In the genomic region with DNA sequence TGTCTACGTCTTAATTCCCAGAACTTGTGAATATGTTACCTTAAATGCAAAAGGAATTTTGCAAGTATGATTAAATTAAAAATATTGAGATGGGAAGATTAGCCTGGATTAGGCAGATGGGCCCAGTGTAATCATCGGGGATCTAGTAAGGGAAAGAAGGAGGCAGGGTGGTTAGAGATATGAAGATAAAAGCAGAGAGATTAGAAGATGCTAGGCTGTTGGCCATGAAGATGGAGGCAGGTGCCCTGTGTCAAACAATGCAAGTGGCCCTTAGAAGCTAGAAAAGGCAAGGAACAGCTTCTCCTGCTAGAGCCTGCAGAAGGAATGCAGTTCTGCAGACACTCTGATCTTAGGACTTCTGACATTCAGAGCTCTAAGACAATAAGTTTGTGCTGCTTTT, we compare ENCODE assay signal across 38 cellular contexts.
"Had no signal": no experiment of that assay in that cellular context is flagged by ENCODE, and none has a peak within 500 bp of the region (broad histone marks: within the 10 kb centered on the region; RNA-seq: fewer than 3 reads in every experiment).

No MANE protein-coding gene starts in this region.

- H3K36me3 Mint-ChIP-seq: activated CD8-positive, alpha-beta memory T cell treated with anti-CD3 and anti-CD28 coated beads, Interleukin-2, amount 10 ng/mL, durations not matched to agents 7 days and 5 days; activated naive CD4-positive, alpha-beta T cell treated with anti-CD3 and anti-CD28 coated beads, Interleukin-2, amount 10 ng/mL, durations not matched to agents 7 days and 5 days; activated naive CD4-positive, alpha-beta T cell treated with anti-CD3 and anti-CD28 coated beads, Interleukin-2, amount 50 U/mL, for 24 hours; activated naive CD8-positive, alpha-beta T cell; activated naive CD8-positive, alpha-beta T cell treated with anti-CD3 and anti-CD28 coated beads, Interleukin-2, amount 10 ng/mL, durations not matched to agents 7 days and 5 days; brain; WTC11 had no signal

- ATAC-seq: activated CD4-positive, alpha-beta T cell treated with anti-CD3 and anti-CD28 coated beads for 36 hours; activated CD4-positive, CD25-positive, alpha-beta regulatory T cell treated with anti-CD3 and anti-CD28 coated beads, Interleukin-2, amount 50 U/mL, for 24 hours; activated CD8-positive, alpha-beta memory T cell treated with anti-CD3 and anti-CD28 coated beads, Interleukin-2, amount 10 ng/mL, durations not matched to agents 7 days and 5 days; activated CD8-positive, alpha-beta T cell treated with anti-CD3 and anti-CD28 coated beads, Interleukin-2, amount 10 ng/mL, durations not matched to agents 7 days and 5 days; activated naive CD8-positive, alpha-beta T cell treated with anti-CD3 and anti-CD28 coated beads, Interleukin-2, amount 50 U/mL, for 24 hours; WTC11 had no signal

- DNase-seq: activated CD4-positive, alpha-beta memory T cell treated with anti-CD3 and anti-CD28 coated beads, Interleukin-2, amount 10 ng/mL, durations not matched to agents 7 days and 5 days; activated CD4-positive, alpha-beta T cell treated with anti-CD3 and anti-CD28 coated beads for 1 hour; activated CD4-positive, alpha-beta T cell treated with anti-CD3 and anti-CD28 coated beads for 36 hours; activated CD4-positive, alpha-beta T cell treated with anti-CD3 and anti-CD28 coated beads for 48 hours; activated CD4-positive, alpha-beta T cell treated with anti-CD3 and anti-CD28 coated beads, Interleukin-2, amount 10 ng/mL, durations not matched to agents 7 days and 5 days; activated CD4-positive, alpha-beta T cell treated with anti-CD3 and anti-CD28 coated beads, Interleukin-2, amount 50 U/mL, for 48 hours; activated CD4-positive, CD25-positive, alpha-beta regulatory T cell; activated CD8-positive, alpha-beta memory T cell treated with anti-CD3 and anti-CD28 coated beads for 24 hours; activated CD8-positive, alpha-beta memory T cell treated with anti-CD3 and anti-CD28 coated beads, Interleukin-2, amount 10 ng/mL, durations not matched to agents 7 days and 5 days; activated CD8-positive, alpha-beta memory T cell treated with anti-CD3 and anti-CD28 coated beads, Interleukin-2, amount 50 U/mL, for 48 hours; activated CD8-positive, alpha-beta T cell treated with anti-CD3 and anti-CD28 coated beads, Interleukin-2, amount 10 ng/mL, durations not matched to agents 7 days and 5 days; activated effector memory CD4-positive, alpha-beta T cell treated with Interleukin-2 at 50 U/mL for 16 hours; activated gamma-delta T cell; activated naive CD4-positive, alpha-beta T cell treated with anti-CD3 and anti-CD28 coated beads, Interleukin-2, amount 10 ng/mL, durations not matched to agents 7 days and 5 days; activated naive CD4-positive, alpha-beta T cell treated with Interleukin-2 at 50 U/mL for 16 hours; activated naive CD8-positive, alpha-beta T cell treated with anti-CD3 and anti-CD28 coated beads, Interleukin-2, amount 10 ng/mL, durations not matched to agents 7 days and 5 days; activated naive CD8-positive, alpha-beta T cell treated with anti-CD3 and anti-CD28 coated beads, Interleukin-2, amount 50 U/mL, for 24 hours; activated T-cell treated with anti-CD3 and anti-CD28 coated beads, Interleukin-2, amount 50 U/mL, for 24 hours; activated T-cell treated with anti-CD3 and anti-CD28 coated beads, Interleukin-2, amount 50 U/mL, for 48 hours; amygdala; anterior cingulate cortex; caudate nucleus; cerebellar nuclear complex; T-helper 1 cell; T-helper 2 cell; T-helper 9 cell had no signal

- H3K4me1 Mint-ChIP-seq: activated CD4-positive, alpha-beta memory T cell treated with anti-CD3 and anti-CD28 coated beads, Interleukin-2, amount 10 ng/mL, durations not matched to agents 7 days and 5 days; activated CD4-positive, alpha-beta T cell treated with anti-CD3 and anti-CD28 coated beads for 36 hours; activated CD4-positive, alpha-beta T cell treated with anti-CD3 and anti-CD28 coated beads, Interleukin-2, amount 10 ng/mL, durations not matched to agents 7 days and 5 days; activated CD8-positive, alpha-beta memory T cell treated with anti-CD3 and anti-CD28 coated beads, Interleukin-2, amount 10 ng/mL, durations not matched to agents 7 days and 5 days; activated naive CD4-positive, alpha-beta T cell treated with anti-CD3 and anti-CD28 coated beads, Interleukin-2, amount 10 ng/mL, durations not matched to agents 7 days and 5 days; activated naive CD4-positive, alpha-beta T cell treated with anti-CD3 and anti-CD28 coated beads, Interleukin-2, amount 50 U/mL, for 24 hours; activated naive CD8-positive, alpha-beta T cell treated with anti-CD3 and anti-CD28 coated beads, Interleukin-2, amount 10 ng/mL, durations not matched to agents 7 days and 5 days; activated naive CD8-positive, alpha-beta T cell treated with anti-CD3 and anti-CD28 coated beads, Interleukin-2, amount 50 U/mL, for 24 hours; central memory CD8-positive, alpha-beta T cell; WTC11 had no signal

- H3K27ac ChIP-seq: ascending aorta, cardiac muscle cell, VCaP had no signal

- H3K27me3 ChIP-seq: ascending aorta, cardiac muscle cell had no signal

- H3K4me3 ChIP-seq: ascending aorta, cardiac muscle cell had no signal

- H3K4me1 ChIP-seq: ascending aorta had no signal

- H3K4me3 Mint-ChIP-seq: activated CD4-positive, alpha-beta memory T cell treated with anti-CD3 and anti-CD28 coated beads, Interleukin-2, amount 10 ng/mL, durations not matched to agents 7 days and 5 days; activated CD4-positive, alpha-beta T cell treated with anti-CD3 and anti-CD28 coated beads for 36 hours; activated CD4-positive, alpha-beta T cell treated with anti-CD3 and anti-CD28 coated beads, Interleukin-2, amount 10 ng/mL, durations not matched to agents 7 days and 5 days; activated CD8-positive, alpha-beta memory T cell treated with anti-CD3 and anti-CD28 coated beads, Interleukin-2, amount 10 ng/mL, durations not matched to agents 7 days and 5 days; activated CD8-positive, alpha-beta T cell treated with anti-CD3 and anti-CD28 coated beads, Interleukin-2, amount 10 ng/mL, durations not matched to agents 7 days and 5 days; activated naive CD4-positive, alpha-beta T cell treated with anti-CD3 and anti-CD28 coated beads, Interleukin-2, amount 10 ng/mL, durations not matched to agents 7 days and 5 days; activated naive CD4-positive, alpha-beta T cell treated with anti-CD3 and anti-CD28 coated beads, Interleukin-2, amount 50 U/mL, for 24 hours; activated naive CD8-positive, alpha-beta T cell; activated naive CD8-positive, alpha-beta T cell treated with anti-CD3 and anti-CD28 coated beads, Interleukin-2, amount 10 ng/mL, durations not matched to agents 7 days and 5 days; activated naive CD8-positive, alpha-beta T cell treated with anti-CD3 and anti-CD28 coated beads, Interleukin-2, amount 50 U/mL, for 24 hours; activated T-cell treated with anti-CD3 and anti-CD28 coated beads, Interleukin-2, amount 50 U/mL, for 24 hours; brain; central memory CD8-positive, alpha-beta T cell; T-helper 1 cell treated with Interleukin-12 subunit alpha and Interleukin-12 subunit beta and Interleukin-4 antibody, amounts not matched to agents 30 μg/mL and 1 μg/mL, for 36 hours; T-helper 2 cell treated with Interferon-gamma antibody and Interleukin-4, amounts not matched to agents 5 μg/mL and 100 μg/mL, for 36 hours; WTC11 had no signal

- H3K9me3 Mint-ChIP-seq: activated CD4-positive, alpha-beta memory T cell treated with anti-CD3 and anti-CD28 coated beads, Interleukin-2, amount 10 ng/mL, durations not matched to agents 7 days and 5 days; activated CD4-positive, alpha-beta T cell treated with anti-CD3 and anti-CD28 coated beads, Interleukin-2, amount 10 ng/mL, durations not matched to agents 7 days and 5 days; activated naive CD4-positive, alpha-beta T cell treated with anti-CD3 and anti-CD28 coated beads, Interleukin-2, amount 10 ng/mL, durations not matched to agents 7 days and 5 days; activated naive CD4-positive, alpha-beta T cell treated with anti-CD3 and anti-CD28 coated beads, Interleukin-2, amount 50 U/mL, for 24 hours; activated naive CD8-positive, alpha-beta T cell treated with anti-CD3 and anti-CD28 coated beads, Interleukin-2, amount 10 ng/mL, durations not matched to agents 7 days and 5 days; activated naive CD8-positive, alpha-beta T cell treated with anti-CD3 and anti-CD28 coated beads, Interleukin-2, amount 50 U/mL, for 24 hours; activated T-cell treated with anti-CD3 and anti-CD28 coated beads, Interleukin-2, amount 50 U/mL, for 24 hours; activated T-helper 2 cell treated with anti-CD3 and anti-CD28 coated beads, Interferon-gamma antibody, Interleukin-2, Interleukin-4, amounts not matched to agents 10 μg/mL and 5 μg/mL and 100 μg/mL, durations not matched to agents 14 hours and 24 hours and 36 hours; brain; central memory CD8-positive, alpha-beta T cell; T-helper 1 cell treated with Interleukin-12 subunit alpha and Interleukin-12 subunit beta and Interleukin-4 antibody, amounts not matched to agents 30 μg/mL and 1 μg/mL, for 36 hours; T-helper 2 cell treated with Interferon-gamma antibody and Interleukin-4, amounts not matched to agents 5 μg/mL and 100 μg/mL, for 36 hours; WTC11 had no signal

- H3K27ac Mint-ChIP-seq: activated CD4-positive, alpha-beta memory T cell treated with anti-CD3 and anti-CD28 coated beads, Interleukin-2, amount 10 ng/mL, durations not matched to agents 7 days and 5 days; activated CD4-positive, alpha-beta T cell treated with anti-CD3 and anti-CD28 coated beads for 36 hours; activated CD4-positive, alpha-beta T cell treated with anti-CD3 and anti-CD28 coated beads, Interleukin-2, amount 10 ng/mL, durations not matched to agents 7 days and 5 days; activated CD8-positive, alpha-beta memory T cell treated with anti-CD3 and anti-CD28 coated beads, Interleukin-2, amount 10 ng/mL, durations not matched to agents 7 days and 5 days; activated CD8-positive, alpha-beta T cell treated with anti-CD3 and anti-CD28 coated beads, Interleukin-2, amount 10 ng/mL, durations not matched to agents 7 days and 5 days; activated naive CD4-positive, alpha-beta T cell treated with anti-CD3 and anti-CD28 coated beads, Interleukin-2, amount 10 ng/mL, durations not matched to agents 7 days and 5 days; activated naive CD4-positive, alpha-beta T cell treated with anti-CD3 and anti-CD28 coated beads, Interleukin-2, amount 50 U/mL, for 24 hours; activated naive CD8-positive, alpha-beta T cell; activated naive CD8-positive, alpha-beta T cell treated with anti-CD3 and anti-CD28 coated beads, Interleukin-2, amount 10 ng/mL, durations not matched to agents 7 days and 5 days; activated naive CD8-positive, alpha-beta T cell treated with anti-CD3 and anti-CD28 coated beads, Interleukin-2, amount 50 U/mL, for 24 hours; activated T-cell treated with anti-CD3 and anti-CD28 coated beads, Interleukin-2, amount 50 U/mL, for 24 hours; activated T-helper 2 cell treated with anti-CD3 and anti-CD28 coated beads, Interferon-gamma antibody, Interleukin-2, Interleukin-4, amounts not matched to agents 10 μg/mL and 5 μg/mL and 100 μg/mL, durations not matched to agents 14 hours and 24 hours and 36 hours; brain; T-helper 1 cell treated with Interleukin-12 subunit alpha and Interleukin-12 subunit beta and Interleukin-4 antibody, amounts not matched to agents 30 μg/mL and 1 μg/mL, for 36 hours; T-helper 2 cell treated with Interferon-gamma antibody and Interleukin-4, amounts not matched to agents 5 μg/mL and 100 μg/mL, for 36 hours; WTC11 had no signal

- H3K9me3 ChIP-seq: ascending aorta had no signal

- H3K36me3 ChIP-seq: ascending aorta, cardiac muscle cell had no signal

- H3K27me3 Mint-ChIP-seq: activated naive CD4-positive, alpha-beta T cell treated with anti-CD3 and anti-CD28 coated beads, Interleukin-2, amount 10 ng/mL, durations not matched to agents 7 days and 5 days had no signal
